13 cellular contexts compared by ENCODE assay signal in the genomic region with DNA sequence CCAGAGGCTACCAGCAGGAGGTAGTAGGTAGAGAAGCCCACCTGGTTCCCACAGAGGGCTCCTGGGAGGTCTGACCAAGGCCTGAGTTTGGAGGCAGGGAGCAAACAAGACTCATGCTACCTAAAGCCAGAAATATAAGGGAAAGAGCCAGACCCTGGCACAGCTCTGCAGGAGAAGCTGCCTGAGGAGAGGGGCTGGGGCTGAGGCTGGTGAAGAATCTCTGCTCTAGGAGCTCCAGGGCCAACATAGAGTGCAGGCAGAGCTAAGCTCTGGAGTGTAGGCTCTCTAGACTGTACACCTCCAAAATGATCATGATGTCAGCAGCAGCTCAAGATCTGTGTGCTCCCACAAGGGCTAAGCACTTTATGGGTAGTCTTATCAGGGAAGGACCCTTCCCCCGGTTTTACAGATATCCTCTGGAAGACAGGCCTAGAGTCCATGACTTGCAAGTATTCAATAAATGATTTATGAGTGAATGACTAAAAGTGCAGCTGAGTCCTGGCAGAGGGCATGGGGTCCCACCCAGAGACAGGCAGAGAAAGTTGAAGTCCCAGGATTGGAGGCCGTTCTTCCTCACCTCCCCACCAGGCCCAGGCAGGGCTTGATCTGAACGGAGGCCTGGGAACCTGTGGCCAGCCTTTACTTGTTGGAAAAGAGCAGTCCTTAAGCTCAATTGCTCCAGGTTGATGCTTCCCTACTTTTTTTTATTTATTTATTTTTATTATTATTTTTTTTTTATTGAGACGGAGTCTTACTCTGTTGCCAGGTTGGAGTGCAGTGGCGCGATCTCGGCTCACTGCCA.
DNase-seq lines count a peak whose midpoint lies in the region; ATAC-seq and TF ChIP-seq lines count a peak whose summit lies in the region.
"Had no signal": no experiment of that assay in that cellular context is flagged by ENCODE, and none has a peak within 500 bp of the region (broad histone marks: within the 10 kb centered on the region; RNA-seq: fewer than 3 reads in every experiment).

No MANE protein-coding gene starts in this region.

- in situ Hi-C loops in ACHN (cut with HindIII; ENCODE audit: low pct_ligation_motif_present, low pct_unique_long_range_greater_than_20kb, low sequenced_read_pairs) = no loop called here

- H3K36me3 ChIP-seq in CD8-positive, alpha-beta T cell (ENCODE audit: insufficient read depth, low read length) = no peaks in the 10 kb centered on the region

- DNase-seq in CD14-positive monocyte (ENCODE audit: low spot score) = no peak
- no peak for DNase-seq in CD8-positive, alpha-beta T cell
- no peak for DNase-seq in activated B cell treated with CpG ODN at 0.5 μM for 24 hours
- no peak for DNase-seq in naive B cell
- DNase-seq in ACHN = no peak
- no peak for DNase-seq in cerebellar cortex (ENCODE audit: low spot score)
- DNase-seq: activated CD4-positive, CD25-positive, alpha-beta regulatory T cell treated with anti-CD3 and anti-CD28 coated beads, Interleukin-2, amount 50 U/mL, for 72 hours; NCI-H1694 treated with DMSO at 0.1 percent for 48 hours; NCI-H524 treated with DMSO at 0.1 percent for 48 hours; stimulated activated CD4-positive, alpha-beta T cell treated with anti-CD3 and anti-CD28 coated beads, Interleukin-12 subunit alpha, Interleukin-12 subunit beta, amount 100 ng/mL, for 4 hours had no signal

- H3K27ac ChIP-seq in CD8-positive, alpha-beta T cell (ENCODE audit: low read depth, low read length) = no peak overlapping the region
- H3K27ac ChIP-seq: C4-2B had no signal

- H3K4me1 Mint-ChIP-seq in CD14-positive monocyte (peaks cover 61% of the 10 kb centered on the region), activated B cell treated with CpG ODN at 0.5 μM for 24 hours (peaks cover 54% of the 10 kb centered on the region), naive B cell (peaks cover 33 to 70% (median 62%) of the 10 kb centered on the region in 3 donors)
- peaks cover 51% of the 10 kb centered on the region for H3K4me1 Mint-ChIP-seq in CD8-positive, alpha-beta T cell (ENCODE audit: low read depth)

- ATAC-seq in CD8-positive, alpha-beta T cell = no peak
- ATAC-seq in activated B cell treated with CpG ODN at 0.5 μM for 24 hours (ENCODE audit: low read depth) (no peak), naive B cell (ENCODE audit: low read depth in 2 of 2) (no peak), HG03108 (IDR thresholded peaks at IDR 0.05; ENCODE audit: unreplicated experiment) (no peak)

- CTCF ChIA-PET in CD8-positive, alpha-beta T cell (lab: Charles Lee) = interaction anchor here (0.6 to 3.4 kb wide), 3 partner anchors 9 to 34 kb away, joined by 3 to 14 read pairs (median 8); no protein-coding TSS in a partner anchor
- CTCF ChIA-PET in activated B cell treated with CpG ODN at 0.5 μM for 24 hours (lab: Charles Lee) = interaction anchor here (1.0 to 1.8 kb wide), 3 partner anchors 8 to 396 kb away, joined by 3 to 4 read pairs (median 4); no protein-coding TSS in a partner anchor

- H3K36me3 Mint-ChIP-seq in CD14-positive monocyte (peaks cover 9 to 12% of the 10 kb centered on the region in 2 donors), activated B cell treated with CpG ODN at 0.5 μM for 24 hours (ENCODE audit: low read depth) (no peaks in the 10 kb centered on the region), naive B cell (no peaks in the 10 kb centered on the region)
- H3K36me3 Mint-ChIP-seq in CD8-positive, alpha-beta T cell = peaks cover 4% of the 10 kb centered on the region

- peaks cover 0 to 9% (median 0%) of the 10 kb centered on the region in 7 donors for H3K9me3 Mint-ChIP-seq in CD14-positive monocyte
- H3K9me3 Mint-ChIP-seq in CD8-positive, alpha-beta T cell = no peaks in the 10 kb centered on the region
- H3K9me3 Mint-ChIP-seq in activated B cell treated with CpG ODN at 0.5 μM for 24 hours = no peaks in the 10 kb centered on the region
- peaks cover 0 to 2% (median 0%) of the 10 kb centered on the region in 7 donors for H3K9me3 Mint-ChIP-seq in naive B cell

- peaks cover 33% of the 10 kb centered on the region for H3K4me1 ChIP-seq in CD8-positive, alpha-beta T cell (ENCODE audit: insufficient read depth, low read length)

- no peaks in the 10 kb centered on the region for H3K27me3 ChIP-seq in CD8-positive, alpha-beta T cell (ENCODE audit: insufficient read depth, low read length)

- H3K4me3 ChIP-seq in CD8-positive, alpha-beta T cell (ENCODE audit: low read depth, low read length) = no peak overlapping the region
- H3K4me3 ChIP-seq: mucosa of descending colon had no signal

- intact Hi-C loops in CD14-positive monocyte (cut with micrococcal nuclease) = no loop called here
- intact Hi-C loops in CD8-positive, alpha-beta T cell (cut with DNase I, micrococcal nuclease) = loop anchor here in 1 of 2 experiments (10.0 kb wide), 1 partner anchor 248 kb away; no protein-coding TSS in a partner anchor
- intact Hi-C loops in activated B cell treated with CpG ODN at 0.5 μM for 24 hours (cut with micrococcal nuclease) = no loop called here

- peaks cover 2 to 18% (median 12%) of the 10 kb centered on the region in 3 donors for H3K27me3 Mint-ChIP-seq in CD14-positive monocyte (ENCODE audit: low read depth in 3 of 3)
- no peaks in the 10 kb centered on the region for H3K27me3 Mint-ChIP-seq in CD8-positive, alpha-beta T cell (ENCODE audit: low read depth)
- H3K27me3 Mint-ChIP-seq in activated B cell treated with CpG ODN at 0.5 μM for 24 hours = no peaks in the 10 kb centered on the region
- H3K27me3 Mint-ChIP-seq in naive B cell = no peaks in the 10 kb centered on the region

- POLR2A ChIA-PET in CD8-positive, alpha-beta T cell (lab: Charles Lee) = interaction anchor here (1.3 kb wide), 1 partner anchor 10 kb away, joined by 4 read pairs; no protein-coding TSS in a partner anchor
- POLR2A ChIA-PET in activated B cell treated with CpG ODN at 0.5 μM for 24 hours (lab: Charles Lee) = interaction anchor here (0.9 kb wide), 1 partner anchor 15 kb away, joined by 3 read pairs; no protein-coding TSS in a partner anchor

- H3K9me3 ChIP-seq in CD8-positive, alpha-beta T cell (ENCODE audit: low read length) = no peaks in the 10 kb centered on the region
- H3K9me3 ChIP-seq: mucosa of descending colon had no signal

- no peak for TF ChIP-seq CTCF in CD14-positive monocyte (IDR thresholded peaks at IDR 0.05)
- no peak for TF ChIP-seq CTCF in CD8-positive, alpha-beta T cell (IDR thresholded peaks at IDR 0.05)
- no peak for TF ChIP-seq CTCF in activated B cell treated with CpG ODN at 0.5 μM for 24 hours (IDR thresholded peaks at IDR 0.05)

- H3K4me3 Mint-ChIP-seq in CD14-positive monocyte (peak overlapping the region; percentile 43 to 87), activated B cell treated with CpG ODN at 0.5 μM for 24 hours (peak overlapping the region; percentile 46), naive B cell (peak overlapping the region; percentile 59 to 96 (median 85))
- peak overlapping the region; percentile 64 for H3K4me3 Mint-ChIP-seq in CD8-positive, alpha-beta T cell

- H3K27ac Mint-ChIP-seq in CD14-positive monocyte (peak overlapping the region in 1 of 7 donors; percentile 23), activated B cell treated with CpG ODN at 0.5 μM for 24 hours (peak overlapping the region; percentile 36), naive B cell (peak overlapping the region in 5 of 6 donors; percentile 4 to 88 (median 48))
- H3K27ac Mint-ChIP-seq in CD8-positive, alpha-beta T cell = peak overlapping the region; percentile 22
